ENCODE assay signal across 9 cellular contexts in the genomic region with DNA sequence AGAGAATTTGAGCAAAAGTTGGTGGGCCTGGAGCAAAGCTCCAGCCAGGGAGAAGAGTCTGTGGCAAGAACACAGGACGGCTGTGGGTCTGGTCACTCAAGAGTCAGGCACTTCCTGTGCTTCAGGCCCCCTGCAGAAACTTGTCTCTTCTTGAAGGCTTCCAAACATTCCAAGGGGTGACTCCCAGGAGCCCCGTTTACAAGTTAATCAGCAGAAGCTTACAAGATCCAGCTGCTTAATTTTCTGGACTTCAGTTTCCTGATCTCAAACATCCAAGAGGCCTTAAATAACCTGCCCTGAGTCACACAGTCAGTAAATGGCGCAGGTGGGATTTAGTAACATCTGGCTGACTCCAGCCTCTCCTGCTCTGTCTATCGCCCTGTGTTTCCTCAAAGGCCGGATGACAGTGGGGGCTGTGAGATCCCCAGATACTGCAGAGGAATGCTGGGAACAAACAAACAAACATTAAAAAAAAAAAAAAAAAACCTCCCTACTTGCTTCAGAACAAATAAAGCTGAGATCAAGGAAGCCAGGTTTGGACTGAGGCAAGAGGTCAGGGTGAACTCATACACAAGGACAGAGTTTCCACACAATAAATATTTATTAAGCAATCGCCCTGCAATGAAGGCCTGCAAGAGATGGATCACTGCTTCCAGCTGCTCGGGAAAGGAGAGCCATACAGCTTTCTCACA.
DNase-seq lines count a peak whose midpoint lies in the region; ATAC-seq and TF ChIP-seq lines count a peak whose summit lies in the region.
"Had no signal": no experiment of that assay in that cellular context is flagged by ENCODE, and none has a peak within 500 bp of the region (broad histone marks: within the 10 kb centered on the region; RNA-seq: fewer than 3 reads in every experiment).

No MANE protein-coding gene starts in this region.

- DNase-seq in GM23248 (peak; percentile 91), astrocyte of the spinal cord (ENCODE audit: low read depth, low spot score) (peak; percentile 15), islet precursor cell (peak; percentile 64), nephron progenitor cell (no peak), T-helper 9 cell (no peak)
- DNase-seq: activated naive CD8-positive, alpha-beta T cell treated with anti-CD3 and anti-CD28 coated beads, Interleukin-2, amount 50 U/mL, for 24 hours had no signal

- TF ChIP-seq CTCF in astrocyte of the spinal cord (IDR thresholded peaks at IDR 0.05; ENCODE audit: low read depth, low read length) (no peak), nephron progenitor cell (IDR thresholded peaks at IDR 0.05) (no peak)

- H3K27ac Mint-ChIP-seq in nephron progenitor cell = no peak overlapping the region

- H3K4me1 Mint-ChIP-seq in nephron progenitor cell = peaks cover 76% of the 10 kb centered on the region

- H3K27me3 Mint-ChIP-seq in nephron progenitor cell (ENCODE audit: low read depth, poor library complexity) = peaks cover 2% of the 10 kb centered on the region
- H3K27me3 Mint-ChIP-seq: activated naive CD8-positive, alpha-beta T cell treated with anti-CD3 and anti-CD28 coated beads, Interleukin-2, amount 50 U/mL, for 24 hours had no signal

- H3K4me3 ChIP-seq in GM23248 (0 out of 2 replicates have a peak overlapping the region, but pooled peaks have one; percentile 12), astrocyte of the spinal cord (ENCODE audit: low read depth, low read length) (no peak overlapping the region), skeletal muscle satellite cell (ENCODE audit: low read length) (no peak overlapping the region)

- H4K20me1 ChIP-seq in GM23248 (ENCODE audit: insufficient read depth) = no peaks in the 10 kb centered on the region

- no peaks in the 10 kb centered on the region for H3K9me3 Mint-ChIP-seq in nephron progenitor cell
- H3K9me3 Mint-ChIP-seq: activated naive CD8-positive, alpha-beta T cell treated with anti-CD3 and anti-CD28 coated beads, Interleukin-2, amount 50 U/mL, for 24 hours had no signal

- ATAC-seq in HG03196 (IDR thresholded peaks at IDR 0.05; ENCODE audit: unreplicated experiment) (no peak), HG03571 (IDR thresholded peaks at IDR 0.05; ENCODE audit: unreplicated experiment) (no peak)
- ATAC-seq: activated naive CD8-positive, alpha-beta T cell treated with anti-CD3 and anti-CD28 coated beads, Interleukin-2, amount 50 U/mL, for 24 hours had no signal

- H3K9me3 ChIP-seq in GM23248 (ENCODE audit: low read depth) = no peaks in the 10 kb centered on the region
- H3K9me3 ChIP-seq in skeletal muscle satellite cell (replicated peaks; ENCODE audit: low read length) = no peaks in the 10 kb centered on the region

- peak overlapping the region; percentile 84 for H3K27ac ChIP-seq in GM23248

- H3K9ac ChIP-seq in GM23248 (peak overlapping the region; percentile 42), skeletal muscle satellite cell (ENCODE audit: low read depth, low read length) (peak overlapping the region; percentile 30)

- no peaks in the 10 kb centered on the region for H3K9me2 ChIP-seq in GM23248 (ENCODE audit: insufficient read depth)

- no peaks in the 10 kb centered on the region for H3K79me2 ChIP-seq in GM23248 (ENCODE audit: insufficient read depth)

- peaks cover 79% of the 10 kb centered on the region for H3F3A ChIP-seq in GM23248 (ENCODE audit: insufficient read depth)

- H2AFZ ChIP-seq in GM23248 = no peak overlapping the region

- H3K4me2 ChIP-seq in GM23248 (ENCODE audit: unreplicated experiment) (peak overlapping the region; percentile 81), skeletal muscle satellite cell (ENCODE audit: low read length) (peak overlapping the region; percentile 52)

- H3K27me3 ChIP-seq in GM23248 (replicated peaks; ENCODE audit: insufficient read depth) = no peaks in the 10 kb centered on the region
- no peaks in the 10 kb centered on the region for H3K27me3 ChIP-seq in skeletal muscle satellite cell (ENCODE audit: control insufficient read depth, insufficient read depth, low read length)

- WGBS in GM23248 (ENCODE audit: low coverage in 1 of 2, low lambda C conversion rate in 2 of 2, missing lambda C conversion rate in 2 of 2), 2 experiments = 1 to 5% methylated on average over 7 of the region's 7 CpGs

- H3K4me1 ChIP-seq in GM23248 (ENCODE audit: insufficient read depth) = peaks cover 70% of the 10 kb centered on the region
- peaks cover 55% of the 10 kb centered on the region for H3K4me1 ChIP-seq in skeletal muscle satellite cell (ENCODE audit: control insufficient read depth, insufficient read depth, low read length)

- no peak overlapping the region for H3K4me3 Mint-ChIP-seq in nephron progenitor cell
- H3K4me3 Mint-ChIP-seq: activated naive CD8-positive, alpha-beta T cell treated with anti-CD3 and anti-CD28 coated beads, Interleukin-2, amount 50 U/mL, for 24 hours had no signal

- H3K36me3 ChIP-seq in GM23248 (ENCODE audit: low read depth) (no peaks in the 10 kb centered on the region), skeletal muscle satellite cell (ENCODE audit: insufficient read depth, low read length) (no peaks in the 10 kb centered on the region)

- in situ Hi-C loops in GM23248 (cut with MboI) (no loop called here), astrocyte of the spinal cord (cut with HindIII; ENCODE audit: low sequenced_read_pairs) (no loop called here)

- H3K36me3 Mint-ChIP-seq in nephron progenitor cell (ENCODE audit: low read depth) = no peaks in the 10 kb centered on the region

Comparison
In these comparisons a context has a peak if more than half of its experiments do, and no peak if none do; other contexts are left out.
1. DNase-seq: peak in GM23248 (single experiment), astrocyte of the spinal cord (single experiment) and islet precursor cell (single experiment); none in nephron progenitor cell (single experiment) and T-helper 9 cell (single experiment).